In genomic region chr3:182978387-182978786, GRCh38 we compare ENCODE assay signal across 11 cellular contexts. TPM values are rescaled to one million over a fixed set of nuclear protein-coding genes. Genes with fewer than 3 reads are reported as not detected.
A peak's percentile ranks its signal among the peaks of the same experiment; 100 is the strongest.
DNase-seq lines count a peak whose midpoint lies in the region; ATAC-seq, FAIRE-seq and TF ChIP-seq lines count a peak whose summit lies in the region.
"Had no signal": no experiment of that assay in that cellular context is flagged by ENCODE, and none has a peak within 500 bp of the region (broad histone marks: within the 10 kb centered on the region; RNA-seq: fewer than 3 reads in every experiment).

No MANE protein-coding gene starts in this region.

- H3K4me3 Mint-ChIP-seq in activated T-helper 1 cell treated with anti-CD3 and anti-CD28 coated beads, Interleukin-12 subunit alpha, Interleukin-12 subunit beta, Interleukin-2, Interleukin-4 antibody, amounts not matched to agents 30 ng/mL and 10 ng/mL and 1 ng/mL, durations not matched to agents 14 hours and 24 hours and 36 hours = peak overlapping the region; percentile 95
- H3K4me3 Mint-ChIP-seq in immature natural killer cell = peak overlapping the region in 4 of 5 donors; percentile 12 to 96 (median 89)

- no peaks in the 10 kb centered on the region for H3K9me3 Mint-ChIP-seq in activated T-helper 1 cell treated with anti-CD3 and anti-CD28 coated beads, Interleukin-12 subunit alpha, Interleukin-12 subunit beta, Interleukin-2, Interleukin-4 antibody, amounts not matched to agents 30 ng/mL and 10 ng/mL and 1 ng/mL, durations not matched to agents 14 hours and 24 hours and 36 hours
- no peaks in the 10 kb centered on the region for H3K9me3 Mint-ChIP-seq in immature natural killer cell

- H3K4me1 Mint-ChIP-seq in activated T-helper 1 cell treated with anti-CD3 and anti-CD28 coated beads, Interleukin-12 subunit alpha, Interleukin-12 subunit beta, Interleukin-2, Interleukin-4 antibody, amounts not matched to agents 30 ng/mL and 10 ng/mL and 1 ng/mL, durations not matched to agents 14 hours and 24 hours and 36 hours (ENCODE audit: low read depth) = peaks cover 26% of the 10 kb centered on the region
- H3K4me1 Mint-ChIP-seq in immature natural killer cell = peaks cover 37 to 48% of the 10 kb centered on the region in 2 donors

- H3K36me3 Mint-ChIP-seq in activated T-helper 1 cell treated with anti-CD3 and anti-CD28 coated beads, Interleukin-12 subunit alpha, Interleukin-12 subunit beta, Interleukin-2, Interleukin-4 antibody, amounts not matched to agents 30 ng/mL and 10 ng/mL and 1 ng/mL, durations not matched to agents 14 hours and 24 hours and 36 hours (ENCODE audit: low read depth) = peaks cover 6% of the 10 kb centered on the region
- H3K36me3 Mint-ChIP-seq in immature natural killer cell = no peaks in the 10 kb centered on the region

- TF ChIP-seq EP300 in A549 (IDR thresholded peaks at IDR 0.05) (no peak), suprapubic skin (IDR thresholded peaks at IDR 0.05) (no peak)

- POLR2A ChIA-PET in A549 (lab: Yijun Ruan, JAX) = no interaction called here

- no peaks in the 10 kb centered on the region for H3K9me3 ChIP-seq in A549
- no peaks in the 10 kb centered on the region for H3K9me3 ChIP-seq in suprapubic skin

- H3K27me3 ChIP-seq in GM06990 (replicated peaks; ENCODE audit: control insufficient read depth, insufficient read depth, low read length) (no peaks in the 10 kb centered on the region), suprapubic skin (no peaks in the 10 kb centered on the region)

- no peaks in the 10 kb centered on the region for H3K27me3 Mint-ChIP-seq in activated T-helper 1 cell treated with anti-CD3 and anti-CD28 coated beads, Interleukin-12 subunit alpha, Interleukin-12 subunit beta, Interleukin-2, Interleukin-4 antibody, amounts not matched to agents 30 ng/mL and 10 ng/mL and 1 ng/mL, durations not matched to agents 14 hours and 24 hours and 36 hours (ENCODE audit: insufficient read depth)
- peaks cover 0 to 11% (median 4%) of the 10 kb centered on the region in 3 donors for H3K27me3 Mint-ChIP-seq in immature natural killer cell (ENCODE audit: low read depth in 3 of 3)

- FAIRE-seq in A549 (lab: Jason Lieb, UNC) = no peak

- H3K4me2 ChIP-seq in A549 = peak overlapping the region; percentile 85

- CTCF ChIA-PET in A549 (lab: Yijun Ruan, JAX) = no interaction called here

- ATAC-seq in A549 (no peak), HG03025 (IDR thresholded peaks at IDR 0.05; ENCODE audit: low FRiP score, unreplicated experiment) (no peak)

- intact Hi-C loops in activated T-helper 1 cell treated with anti-CD3 and anti-CD28 coated beads, Interleukin-12 subunit alpha, Interleukin-12 subunit beta, Interleukin-2, Interleukin-4 antibody, amounts not matched to agents 30 ng/mL and 10 ng/mL and 1 ng/mL, durations not matched to agents 14 hours and 24 hours and 36 hours (cut with micrococcal nuclease) = no loop called here

- H3K4me3 ChIP-seq in A549 (peak overlapping the region; percentile 99; the same call in 2 of the 3 replicates), GM06990 (replicated peaks; ENCODE audit: low read depth, low read length) (peak overlapping the region; percentile 14), suprapubic skin (no peak overlapping the region)

- no peak for TF ChIP-seq CTCF in A549 (IDR thresholded peaks at IDR 0.05)
- TF ChIP-seq CTCF in GM06990 (IDR thresholded peaks at IDR 0.05; ENCODE audit: insufficient read depth, low read length, poor library complexity, severe bottlenecking) = no peak
- no peak for TF ChIP-seq CTCF in suprapubic skin (IDR thresholded peaks at IDR 0.05)

- H3K36me3 ChIP-seq in GM06990 (ENCODE audit: control insufficient read depth, insufficient read depth, low read length) (no peaks in the 10 kb centered on the region), suprapubic skin (no peaks in the 10 kb centered on the region)

- no peak for TF ChIP-seq POLR2A in A549 (IDR thresholded peaks at IDR 0.05; ENCODE audit: low read length)
- no peak for TF ChIP-seq POLR2A in suprapubic skin (IDR thresholded peaks at IDR 0.05)

- no peak overlapping the region for H3K27ac ChIP-seq in A549
- no peak overlapping the region for H3K27ac ChIP-seq in suprapubic skin

- WGBS in A549 (ENCODE audit: missing lambda C conversion rate) = 75% methylated on average over 5 of the region's 5 CpGs
- WGBS in suprapubic skin = 74% methylated on average over 5 of the region's 5 CpGs

- H3K27ac Mint-ChIP-seq in activated T-helper 1 cell treated with anti-CD3 and anti-CD28 coated beads, Interleukin-12 subunit alpha, Interleukin-12 subunit beta, Interleukin-2, Interleukin-4 antibody, amounts not matched to agents 30 ng/mL and 10 ng/mL and 1 ng/mL, durations not matched to agents 14 hours and 24 hours and 36 hours = no peak overlapping the region
- H3K27ac Mint-ChIP-seq in immature natural killer cell = peak overlapping the region in 1 of 6 donors; percentile 86

- H3K4me1 ChIP-seq in A549 (peaks cover 15% of the 10 kb centered on the region; the same call in 1 of the 3 replicates), suprapubic skin (peaks cover 20% of the 10 kb centered on the region)

- no peak for DNase-seq in A549 (ENCODE audit: low read depth in 1 of 2, low spot score in 1 of 2)
- no peak for DNase-seq in GM06990 (ENCODE audit: extremely low read depth, insufficient read length)
- DNase-seq in activated T-helper 1 cell treated with anti-CD3 and anti-CD28 coated beads, Interleukin-12 subunit alpha, Interleukin-12 subunit beta, Interleukin-2, Interleukin-4 antibody, amounts not matched to agents 30 ng/mL and 10 ng/mL and 1 ng/mL, durations not matched to agents 14 hours and 24 hours and 36 hours (ENCODE audit: low spot score) = no peak
- DNase-seq in immature natural killer cell = no peak
- DNase-seq in suprapubic skin (ENCODE audit: low spot score in 2 of 2) = no peak
- no peak for DNase-seq in cortex of kidney (lab: John Stamatoyannopoulos, UW)
- no peak for DNase-seq in midbrain (lab: John Stamatoyannopoulos, UW)
- DNase-seq: activated CD4-positive, alpha-beta T cell treated with anti-CD3 and anti-CD28 coated beads for 4 hours; NCI-H1930; stimulated activated CD4-positive, alpha-beta T cell treated with anti-CD3 and anti-CD28 coated beads, Interleukin-2, amount 100 ng/mL, for 48 hours had no signal

- no peak for TF ChIP-seq RAD21 in A549 (conservative IDR thresholded peaks at IDR 0.05 in 1 of 2, IDR thresholded peaks at IDR 0.05 in 1 of 2)

TF ChIP-seq in A549, 52 proteins besides CTCF, POLR2A, EP300 and RAD21 (continues in another document):
- no peak for TF ChIP-seq KDM1A (IDR thresholded peaks at IDR 0.05; ENCODE audit: low read depth)
- TF ChIP-seq CEBPB (IDR thresholded peaks at IDR 0.05) = no peak
- no peak for TF ChIP-seq FOXS1 (CRISPR knock-in tag; IDR thresholded peaks at IDR 0.05)
- no peak for TF ChIP-seq RNF2 (IDR thresholded peaks at IDR 0.05; ENCODE audit: borderline replicate concordance, low read depth)
- TF ChIP-seq JUNB (IDR thresholded peaks at IDR 0.05) = no peak
- no peak for TF ChIP-seq USF2 (IDR thresholded peaks at IDR 0.05)
- no peak for TF ChIP-seq HDAC2 (IDR thresholded peaks at IDR 0.05)
- TF ChIP-seq HOXB5 (CRISPR knock-in tag; IDR thresholded peaks at IDR 0.05) = no peak
- TF ChIP-seq BCL3 (IDR thresholded peaks at IDR 0.05) = no peak
- TF ChIP-seq, protein P1, sequence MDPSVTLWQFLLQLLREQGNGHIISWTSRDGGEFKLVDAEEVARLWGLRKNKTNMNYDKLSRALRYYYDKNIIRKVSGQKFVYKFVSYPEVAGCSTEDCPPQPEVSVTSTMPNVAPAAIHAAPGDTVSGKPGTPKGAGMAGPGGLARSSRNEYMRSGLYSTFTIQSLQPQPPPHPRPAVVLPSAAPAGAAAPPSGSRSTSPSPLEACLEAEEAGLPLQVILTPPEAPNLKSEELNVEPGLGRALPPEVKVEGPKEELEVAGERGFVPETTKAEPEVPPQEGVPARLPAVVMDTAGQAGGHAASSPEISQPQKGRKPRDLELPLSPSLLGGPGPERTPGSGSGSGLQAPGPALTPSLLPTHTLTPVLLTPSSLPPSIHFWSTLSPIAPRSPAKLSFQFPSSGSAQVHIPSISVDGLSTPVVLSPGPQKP (IDR thresholded peaks at IDR 0.05; ENCODE audit: low read depth, low read length) = no peak
- no peak for TF ChIP-seq CHD4 (IDR thresholded peaks at IDR 0.05; ENCODE audit: borderline replicate concordance)
- no peak for TF ChIP-seq EHF (CRISPR knock-in tag; IDR thresholded peaks at IDR 0.05)
- no peak for TF ChIP-seq FOSL2 (IDR thresholded peaks at IDR 0.05)
- no peak for TF ChIP-seq FOSL2 (CRISPR knock-in tag; IDR thresholded peaks at IDR 0.05)
- no peak for TF ChIP-seq EHMT2 (IDR thresholded peaks at IDR 0.05; ENCODE audit: low read depth)

RNA-seq across cellular contexts. Expression of gene DCUN1D1, which starts 2.0 kb away (rescaled TPM):
- polyA plus RNA-seq in A549 (2011; rRNA removed) (32.6 and 34.4 TPM in 2 replicates), A549 (2017; fragmentation: RNase III; extraction: RNeasy Plus Mini Kit Qiagen cat#74134 plus additional on column Dnase treatment) (17.4 to 20.3 TPM (median 20.2 TPM) in 3 replicates), immature natural killer cell (10 to 100 TPM; 27.0 to 34.5 (median 31.4) TPM)
- 3.5 and 3.8 TPM in 2 replicates for polyA plus RNA-seq in A549 (2012; cell fraction: cytosol; rRNA removed)
- 1.1 and 2.2 TPM in 2 replicates for polyA plus RNA-seq in A549 (2012; cell fraction: nucleus; rRNA removed)
- polyA minus RNA-seq in A549 (2011; rRNA and poly(A)+ RNA removed) = 22.3 and 27.2 TPM in 2 replicates
- total RNA-seq in activated T-helper 1 cell treated with anti-CD3 and anti-CD28 coated beads, Interleukin-12 subunit alpha, Interleukin-12 subunit beta, Interleukin-2, Interleukin-4 antibody, amounts not matched to agents 30 ng/mL and 10 ng/mL and 1 ng/mL, durations not matched to agents 14 hours and 24 hours and 36 hours = 63.2 and 67.2 TPM in 2 replicates
- total RNA-seq in suprapubic skin = 10 to 100 TPM; 17.5 to 29.7 (median 23.0) TPM
